Comparison of ENCODE assay signal across 16 cellular contexts in genomic region chr9:19516348-19516747, GRCh38.
A peak's percentile ranks its signal among the peaks of the same experiment; 100 is the strongest.
DNase-seq lines count a peak whose midpoint lies in the region.
"Had no signal": no experiment of that assay in that cellular context is flagged by ENCODE, and none has a peak within 500 bp of the region (broad histone marks: within the 10 kb centered on the region; RNA-seq: fewer than 3 reads in every experiment).

No MANE protein-coding gene starts in this region.

- no peaks in the 10 kb centered on the region for H3K36me3 Mint-ChIP-seq in activated CD4-positive, alpha-beta T cell treated with anti-CD3 and anti-CD28 coated beads, Interleukin-2, amount 10 ng/mL, durations not matched to agents 24 days and 14 days (ENCODE audit: low read depth)

- no peak overlapping the region for H3K4me3 Mint-ChIP-seq in activated CD4-positive, alpha-beta T cell treated with anti-CD3 and anti-CD28 coated beads, Interleukin-2, amount 10 ng/mL, durations not matched to agents 24 days and 14 days
- H3K4me3 Mint-ChIP-seq: H9 had no signal

- no peak for DNase-seq in activated CD4-positive, alpha-beta T cell treated with anti-CD3 and anti-CD28 coated beads, Interleukin-2, amount 10 ng/mL, durations not matched to agents 24 days and 14 days
- DNase-seq in activated CD4-positive, alpha-beta T cell treated with anti-CD3 and anti-CD28 coated beads, Interleukin-2, amount 50 U/mL, for 1 hour: no peak
- DNase-seq in stimulated activated CD4-positive, alpha-beta T cell treated with anti-CD3 and anti-CD28 coated beads, Interleukin-15, amount 100 ng/mL, for 24 hours: peak; percentile 14
- DNase-seq in stimulated activated CD4-positive, alpha-beta T cell treated with anti-CD3 and anti-CD28 coated beads, Interleukin-2, amount 100 ng/mL, for 24 hours: no peak
- DNase-seq in caudate nucleus (lab: John Stamatoyannopoulos, UW): no peak
- no peak for DNase-seq in mesenteric fat pad (ENCODE audit: low spot score)
- no peak for DNase-seq in midbrain (lab: John Stamatoyannopoulos, UW)
- DNase-seq in NCI-H2081 (lab: John Stamatoyannopoulos, UW): no peak
- DNase-seq: COR-L47, DMS153, H9, KG1, NCI-H1092 treated with DMSO at 0.1 percent for 48 hours, NCI-H1694, NCI-H69 had no signal

- H3K27ac Mint-ChIP-seq in activated CD4-positive, alpha-beta T cell treated with anti-CD3 and anti-CD28 coated beads, Interleukin-2, amount 10 ng/mL, durations not matched to agents 24 days and 14 days: peak overlapping the region; percentile 55

- intact Hi-C loops in activated CD4-positive, alpha-beta T cell treated with anti-CD3 and anti-CD28 coated beads, Interleukin-2, amount 10 ng/mL, durations not matched to agents 24 days and 14 days (cut with micrococcal nuclease): loop anchor here (10.0 kb wide), 1 partner anchor 478 kb away; no protein-coding TSS in a partner anchor

- peak overlapping the region; percentile 45 for H3K27ac ChIP-seq in caudate nucleus (ENCODE audit: low read depth, low read length)
- H3K27ac ChIP-seq: C4-2B had no signal

- H3K4me1 Mint-ChIP-seq in activated CD4-positive, alpha-beta T cell treated with anti-CD3 and anti-CD28 coated beads, Interleukin-2, amount 10 ng/mL, durations not matched to agents 24 days and 14 days: peaks cover 21% of the 10 kb centered on the region

- peaks cover 5% of the 10 kb centered on the region for H3K9me3 Mint-ChIP-seq in activated CD4-positive, alpha-beta T cell treated with anti-CD3 and anti-CD28 coated beads, Interleukin-2, amount 10 ng/mL, durations not matched to agents 24 days and 14 days
- H3K9me3 Mint-ChIP-seq: H9 had no signal

- peaks cover 2% of the 10 kb centered on the region for H3K27me3 Mint-ChIP-seq in activated CD4-positive, alpha-beta T cell treated with anti-CD3 and anti-CD28 coated beads, Interleukin-2, amount 10 ng/mL, durations not matched to agents 24 days and 14 days
